ENCODE assay signal across 18 cellular contexts in the genomic region with DNA sequence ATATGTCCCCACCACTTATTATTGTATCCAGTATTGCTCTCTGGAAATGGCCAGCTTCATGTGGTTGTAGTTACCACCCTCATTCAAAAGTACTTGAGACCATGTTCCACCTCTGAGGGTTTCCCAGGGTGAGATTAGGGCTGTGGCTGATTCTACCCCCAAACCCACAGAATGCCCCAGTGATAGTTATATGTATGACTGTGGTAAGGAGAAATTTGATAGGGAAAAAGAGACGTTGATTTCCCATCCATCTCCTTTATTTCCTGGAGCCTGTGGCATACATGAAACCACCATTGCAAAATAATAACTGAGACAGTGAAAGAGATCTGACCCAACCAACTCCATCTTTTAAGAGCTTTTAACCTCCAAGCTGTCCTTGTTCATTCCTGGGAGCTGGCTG.
"Had no signal": no experiment of that assay in that cellular context is flagged by ENCODE, and none has a peak within 500 bp of the region (broad histone marks: within the 10 kb centered on the region; RNA-seq: fewer than 3 reads in every experiment).

No MANE protein-coding gene starts in this region.

- H3K27me3 ChIP-seq: hepatocyte, right atrium auricular region had no signal

- H3K79me2 ChIP-seq: hepatocyte had no signal

- H3K27ac Mint-ChIP-seq: dendritic cell treated with granulocyte-macrophage colony-stimulating factor and Interleukin-4, amounts not matched to agents 40 ng/mL and 50 ng/mL, for 4 days; endodermal cell; nephron progenitor cell had no signal

- H3K36me3 ChIP-seq: right atrium auricular region had no signal

- H3K9me3 ChIP-seq: right atrium auricular region had no signal

- ATAC-seq: left colon; left ventricle myocardium superior; naive thymus-derived CD4-positive, alpha-beta T cell had no signal

- H3K4me3 Mint-ChIP-seq: dendritic cell treated with granulocyte-macrophage colony-stimulating factor and Interleukin-4, amounts not matched to agents 40 ng/mL and 50 ng/mL, for 4 days; endodermal cell; naive thymus-derived CD4-positive, alpha-beta T cell; nephron progenitor cell had no signal

- H3K4me1 Mint-ChIP-seq: endodermal cell, nephron progenitor cell had no signal

- H3K27me3 Mint-ChIP-seq: dendritic cell treated with granulocyte-macrophage colony-stimulating factor and Interleukin-4, amounts not matched to agents 40 ng/mL and 50 ng/mL, for 4 days had no signal

- H3K4me3 ChIP-seq: hepatocyte, lung, right atrium auricular region, smooth muscle cell had no signal

- H2AFZ ChIP-seq: hepatocyte had no signal

- H3K9me3 Mint-ChIP-seq: dendritic cell treated with granulocyte-macrophage colony-stimulating factor and Interleukin-4, amounts not matched to agents 40 ng/mL and 50 ng/mL, for 4 days; endodermal cell; naive thymus-derived CD4-positive, alpha-beta T cell; nephron progenitor cell had no signal

- DNase-seq: endodermal cell; foreskin melanocyte; head of caudate nucleus; kidney; left colon; left ventricle myocardium superior; mesendoderm; naive thymus-derived CD4-positive, alpha-beta T cell; nephron progenitor cell; posterior cingulate gyrus; stimulated activated CD4-positive, alpha-beta T cell treated with anti-CD3 and anti-CD28 coated beads, Interleukin-2, amount 100 ng/mL, for 48 hours; stimulated activated naive CD4-positive, alpha-beta T cell treated with Interleukin-2 at 50 U/mL for 16 hours; trophoblast cell had no signal

- H3K27ac ChIP-seq: hepatocyte, right atrium auricular region had no signal

- H3K4me2 ChIP-seq: hepatocyte, smooth muscle cell had no signal
